ENCODE assay signal across 8 cellular contexts in the genomic region with DNA sequence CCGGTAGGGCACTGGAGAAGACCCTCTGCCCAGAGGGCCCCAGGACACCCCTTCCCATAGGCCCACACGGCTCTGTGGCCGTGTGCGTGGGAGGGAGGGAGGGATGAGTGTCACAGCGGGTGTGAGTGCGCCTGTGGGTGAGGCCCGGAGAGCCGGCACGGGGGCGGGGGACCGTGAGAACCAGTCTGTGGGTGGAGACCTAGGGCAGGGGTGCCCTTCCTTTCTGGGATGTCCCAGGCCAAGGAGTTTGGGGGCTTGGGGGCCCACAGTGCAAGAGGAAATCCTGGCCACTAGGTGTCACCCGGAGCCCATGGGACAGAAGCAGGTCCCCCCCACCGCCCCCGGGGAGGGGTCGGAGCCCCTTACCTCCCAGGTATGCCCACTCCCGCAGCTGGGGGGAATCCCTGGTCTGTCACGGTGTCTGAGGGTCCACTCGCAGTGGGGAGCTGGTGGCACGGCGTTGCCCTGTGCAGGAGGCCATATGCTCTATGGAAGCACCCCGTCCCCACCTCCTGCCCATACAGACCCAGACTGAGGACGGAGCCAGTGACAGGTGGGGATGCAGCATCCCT. TPM values are rescaled to one million over a fixed set of nuclear protein-coding genes. Genes with fewer than 3 reads are reported as not detected.
DNase-seq lines count a peak whose midpoint lies in the region; ATAC-seq and TF ChIP-seq lines count a peak whose summit lies in the region.

No MANE protein-coding gene starts in this region.

- H3K4me1 ChIP-seq in Panc1 (ENCODE audit: control insufficient read depth, insufficient read depth, low read length), result no peaks in the 10 kb centered on the region; the same call in 1 of the 2 replicates

- H3K9me3 Mint-ChIP-seq in progenitor cell of endocrine pancreas (ENCODE audit: low read depth), result no peaks in the 10 kb centered on the region

- no peak overlapping the region for H3K4me3 Mint-ChIP-seq in progenitor cell of endocrine pancreas (ENCODE audit: low read depth)

- H3K27ac Mint-ChIP-seq in progenitor cell of endocrine pancreas, result no peak overlapping the region

- no peak for DNase-seq in Panc1 (ENCODE audit: low read depth, low spot score)
- no peak for DNase-seq in epithelial cell of proximal tubule (ENCODE audit: low read depth)
- DNase-seq in progenitor cell of endocrine pancreas (ENCODE audit: low spot score, unreplicated experiment), result no peak
- no peak for DNase-seq in cortex of kidney (lab: John Stamatoyannopoulos, UW)
- no peak for DNase-seq in lower leg skin (ENCODE audit: low spot score in 2 of 2)
- no peak for DNase-seq in COR-L47 (lab: John Stamatoyannopoulos, UW)

- no TSS peak for BruUV-seq in Panc1 (replicated peaks; lab: Mats Ljungman, UMichigan)

- ATAC-seq in Panc1 (peak; percentile 56), HG03280 (IDR thresholded peaks at IDR 0.05; ENCODE audit: unreplicated experiment) (no peak)

- H3K27me3 ChIP-seq in Panc1 (ENCODE audit: control insufficient read depth, insufficient read depth, low read length), result no peaks in the 10 kb centered on the region

- no peak for TF ChIP-seq POLR2A in lower leg skin (IDR thresholded peaks at IDR 0.05)

- intact Hi-C loops in Panc1 (cut with micrococcal nuclease; ENCODE audit: unreplicated experiment) (loop anchor here (2.0 kb wide), 1 partner anchor 165 kb away; no protein-coding TSS in a partner anchor), lower leg skin (cut with DNase I; ENCODE audit: low total_unique reads) (loop anchor here (2.0 kb wide), 1 partner anchor 165 kb away; no protein-coding TSS in a partner anchor)

- H3K36me3 Mint-ChIP-seq in progenitor cell of endocrine pancreas (ENCODE audit: insufficient read depth), result no peaks in the 10 kb centered on the region

- CTCF ChIA-PET in Panc1 (lab: Charles Lee), result interaction anchor here (0.6 to 1.8 kb wide), 11 partner anchors 128 to 895 kb away, joined by 3 to 17 read pairs (median 4); no protein-coding TSS in a partner anchor

- TF ChIP-seq CTCF in GM12873 (IDR thresholded peaks at IDR 0.05; ENCODE audit: insufficient read depth, low read depth, low read length, missing control alignments) (peak; percentile 54), Panc1 (IDR thresholded peaks at IDR 0.05) (peak; percentile 97), epithelial cell of proximal tubule (conservative IDR thresholded peaks at IDR 0.05; ENCODE audit: low read depth, low read length) (peak; percentile 73), progenitor cell of endocrine pancreas (IDR thresholded peaks at IDR 0.05; ENCODE audit: unreplicated experiment) (peak; percentile 67), lower leg skin (IDR thresholded peaks at IDR 0.05) (peak in 1 of 3 donors; percentile 61)

- WGBS in lower leg skin, 2 donors, result 4 to 10% methylated on average over 10 of the region's 22 CpGs

- in situ Hi-C loops in Panc1 (cut with HindIII; ENCODE audit: low pct_unique_long_range_greater_than_20kb, low sequenced_read_pairs), result no loop called here

- peaks cover 8% of the 10 kb centered on the region for H3K27me3 Mint-ChIP-seq in progenitor cell of endocrine pancreas

- POLR2A ChIA-PET in Panc1 (lab: Charles Lee), result interaction anchor here (0.6 kb wide), 1 partner anchor 83 kb away, joined by 5 read pairs; no protein-coding TSS in a partner anchor

- H3K4me1 Mint-ChIP-seq in progenitor cell of endocrine pancreas (ENCODE audit: low read depth), result no peaks in the 10 kb centered on the region

- no peaks in the 10 kb centered on the region for H3K9me3 ChIP-seq in Panc1 (ENCODE audit: control insufficient read depth, insufficient read depth, low read depth, low read length)

- no peaks in the 10 kb centered on the region for H3K36me3 ChIP-seq in Panc1 (ENCODE audit: control insufficient read depth, insufficient read depth, low read length)

- no peak overlapping the region for H3K27ac ChIP-seq in Panc1 (ENCODE audit: low read length)

- H3K4me3 ChIP-seq in Panc1 (ENCODE audit: low read depth in 2 of 2, low read length in 2 of 2), result no peak overlapping the region
- no peak overlapping the region for H3K4me3 ChIP-seq in epithelial cell of proximal tubule (ENCODE audit: low read depth, low read length)
- no peak overlapping the region for H3K4me3 ChIP-seq in lower leg skin (ENCODE audit: low read depth, poor library complexity, severe bottlenecking)

RNA-seq across cellular contexts. Expression of a gene that starts 16.0 kb away (rescaled TPM):
- 1.1 TPM for total RNA-seq in Panc1 (2021; ENCODE audit: unreplicated experiment)
- 5.2 TPM for polyA plus RNA-seq in Panc1 (2012; ENCODE audit: insufficient read length)
- not detected in 2 replicates for total RNA-seq in epithelial cell of proximal tubule
- total RNA-seq in progenitor cell of endocrine pancreas, result 0.48 and 0.98 TPM in 2 replicates
- under 1 TPM in 1 of 4 donors, not detected in 3; 0.62 TPM for total RNA-seq in lower leg skin

RNA-seq across cellular contexts. Expression of a gene that starts 47.5 kb away (rescaled TPM):
- total RNA-seq in Panc1 (2021; ENCODE audit: unreplicated experiment), result 28.6 TPM
- 40.1 TPM for polyA plus RNA-seq in Panc1 (2012; ENCODE audit: insufficient read length)
- 26.3 and 26.9 TPM in 2 replicates for total RNA-seq in epithelial cell of proximal tubule
- total RNA-seq in progenitor cell of endocrine pancreas, result 50.1 and 51.2 TPM in 2 replicates
- 10 to 100 TPM in 3 of 4 donors, 1 to 10 TPM in 1; 9.4 to 27.4 (median 18.0) TPM for total RNA-seq in lower leg skin
